In genomic region chr7:102864958-102865357, GRCh38 we compare ENCODE assay signal across 13 cellular contexts. TPM values are rescaled to one million over a fixed set of nuclear protein-coding genes. Genes with fewer than 3 reads are reported as not detected.
DNase-seq lines count a peak whose midpoint lies in the region; ATAC-seq, FAIRE-seq and TF ChIP-seq lines count a peak whose summit lies in the region.
"Had no signal": no experiment of that assay in that cellular context is flagged by ENCODE, and none has a peak within 500 bp of the region (broad histone marks: within the 10 kb centered on the region; RNA-seq: fewer than 3 reads in every experiment).

No MANE protein-coding gene starts in this region.

- H3K27me3 ChIP-seq in IMR-90 (ENCODE audit: control insufficient read depth, insufficient read depth, low read length): no peaks in the 10 kb centered on the region
- no peaks in the 10 kb centered on the region for H3K27me3 ChIP-seq in HepG2 (ENCODE audit: control insufficient read depth in 1 of 2, insufficient read depth in 2 of 2, low read length in 2 of 2)
- H3K27me3 ChIP-seq: BLaER1 treated with 17β-estradiol and CSF1 and Interleukin-3, amounts not matched to agents 10 nM and 100 nM had no signal

- TF ChIP-seq RAD21 in IMR-90 (IDR thresholded peaks at IDR 0.05; ENCODE audit: low read length) (no peak), HepG2 (CRISPR knock-in tag; IDR thresholded peaks at IDR 0.05) (no peak)

- no peak overlapping the region for H3K4me3 Mint-ChIP-seq in activated T-helper 2 cell treated with anti-CD3 and anti-CD28 coated beads, Interferon-gamma antibody, Interleukin-2, Interleukin-4, amounts not matched to agents 10 μg/mL and 5 μg/mL and 100 μg/mL, durations not matched to agents 14 hours and 24 hours and 36 hours (ENCODE audit: low read depth)
- H3K4me3 Mint-ChIP-seq: CD4-positive, CD25-positive, alpha-beta regulatory T cell; H9; IgD-negative memory B cell had no signal

- no peaks in the 10 kb centered on the region for H3K9me3 Mint-ChIP-seq in activated T-helper 2 cell treated with anti-CD3 and anti-CD28 coated beads, Interferon-gamma antibody, Interleukin-2, Interleukin-4, amounts not matched to agents 10 μg/mL and 5 μg/mL and 100 μg/mL, durations not matched to agents 14 hours and 24 hours and 36 hours
- H3K9me3 Mint-ChIP-seq: H9, IgD-negative memory B cell had no signal

- peaks cover 15% of the 10 kb centered on the region for H3K27me3 Mint-ChIP-seq in activated T-helper 2 cell treated with anti-CD3 and anti-CD28 coated beads, Interferon-gamma antibody, Interleukin-2, Interleukin-4, amounts not matched to agents 10 μg/mL and 5 μg/mL and 100 μg/mL, durations not matched to agents 14 hours and 24 hours and 36 hours (ENCODE audit: low read depth)
- H3K27me3 Mint-ChIP-seq: CD4-positive, CD25-positive, alpha-beta regulatory T cell; IgD-negative memory B cell had no signal

- 0 out of 2 replicates have a peak overlapping the region, but pooled peaks have one; percentile 42 for H2AK5ac ChIP-seq in IMR-90 (ENCODE audit: low read depth, low read length)

- CTCF ChIA-PET in IMR-90 (lab: Yijun Ruan, JAX) (interaction anchor here (0.7 kb wide), 1 partner anchor 63 kb away, joined by 3 read pairs; no protein-coding TSS in a partner anchor), HepG2 (lab: Yijun Ruan, JAX; ENCODE audit: low intra/inter-chr PET ratio, low total read pairs) (no interaction called here)

- dilution Hi-C loops in IMR-90 (cut with HindIII; ENCODE audit: low sequenced_read_pairs, unreplicated experiment): no loop called here

- peak overlapping the region; percentile 71 for H2BK120ac ChIP-seq in IMR-90 (ENCODE audit: low read depth, low read length)

- peaks cover 18% of the 10 kb centered on the region for H3K9me1 ChIP-seq in IMR-90 (ENCODE audit: insufficient read depth, low read length)

- H4K8ac ChIP-seq in IMR-90 (ENCODE audit: low read depth in 2 of 2, low read length in 2 of 2): peak overlapping the region in 1 of 2 experiments; percentile 49; a peak in 1 of 4 replicates

- H3K4me2 ChIP-seq in IMR-90 (ENCODE audit: low read depth, low read length) (no peak overlapping the region), HepG2 (ENCODE audit: low read depth, low read length) (no peak overlapping the region)

- TF ChIP-seq POLR2A in IMR-90 (IDR thresholded peaks at IDR 0.05; ENCODE audit: low read depth, low read length) (no peak), HepG2 (IDR thresholded peaks at IDR 0.05; ENCODE audit: insufficient read depth in 1 of 2, low read depth in 2 of 2, low read length in 2 of 2) (no peak)

- peaks cover 10% of the 10 kb centered on the region for H3K4me1 ChIP-seq in IMR-90 (ENCODE audit: control insufficient read depth, insufficient read depth, low read length)
- peaks cover 31% of the 10 kb centered on the region for H3K4me1 ChIP-seq in HepG2 (ENCODE audit: insufficient read depth, low read length)

- DNase-seq in IMR-90: no peak
- DNase-seq in NCI-H226: peak; percentile 76
- peak; percentile 21 for DNase-seq in amniotic epithelial cell (ENCODE audit: low read depth)
- no peak for DNase-seq in activated T-helper 2 cell treated with anti-CD3 and anti-CD28 coated beads, Interferon-gamma antibody, Interleukin-2, Interleukin-4, amounts not matched to agents 10 μg/mL and 5 μg/mL and 100 μg/mL, durations not matched to agents 14 hours and 24 hours and 36 hours (ENCODE audit: low spot score)
- no peak for DNase-seq in NCI-H2107 (lab: John Stamatoyannopoulos, UW)
- no peak for DNase-seq in HepG2 (ENCODE audit: low spot score)
- DNase-seq: CD4-positive, CD25-positive, alpha-beta regulatory T cell; DMS79; GOT3; H9 had no signal

- no peak overlapping the region; the same call in 1 of the 2 replicates for H3K14ac ChIP-seq in IMR-90 (replicated peaks; ENCODE audit: low read depth, low read length)

- TF ChIP-seq CTCF in IMR-90 (conservative IDR thresholded peaks at IDR 0.05; ENCODE audit: low read depth, low read length): no peak
- no peak for TF ChIP-seq CTCF in HepG2 (CRISPR knock-in tag; IDR thresholded peaks at IDR 0.05)

- peak overlapping the region; percentile 61; the same call in 1 of the 2 replicates for H2BK20ac ChIP-seq in IMR-90 (ENCODE audit: low read depth, low read length)

- H3K4ac ChIP-seq in IMR-90 (ENCODE audit: low read depth, low read length): peak overlapping the region; percentile 60

- no peak overlapping the region for H3K56ac ChIP-seq in IMR-90 (ENCODE audit: extremely low read depth, insufficient read depth, low read length)

- intact Hi-C loops in IMR-90 (cut with micrococcal nuclease) (no loop called here), HepG2 (cut with micrococcal nuclease; ENCODE audit: unreplicated experiment) (no loop called here)
- intact Hi-C loops in activated T-helper 2 cell treated with anti-CD3 and anti-CD28 coated beads, Interferon-gamma antibody, Interleukin-2, Interleukin-4, amounts not matched to agents 10 μg/mL and 5 μg/mL and 100 μg/mL, durations not matched to agents 14 hours and 24 hours and 36 hours (cut with micrococcal nuclease): no loop called here

- peak overlapping the region; percentile 87 for H4K5ac ChIP-seq in IMR-90 (ENCODE audit: low read depth, low read length)

- H3K23ac ChIP-seq in IMR-90 (ENCODE audit: low read depth, low read length): peak overlapping the region; percentile 51; the same call in 1 of the 2 replicates

- H2AFZ ChIP-seq in IMR-90 (replicated peaks; ENCODE audit: low read length, poor library complexity): no peak overlapping the region
- no peak overlapping the region for H2AFZ ChIP-seq in HepG2 (ENCODE audit: low read length)

- peak overlapping the region; percentile 53 for H2BK5ac ChIP-seq in IMR-90 (ENCODE audit: low read depth, low read length, poor library complexity, severe bottlenecking)

- POLR2A ChIA-PET in IMR-90 (lab: Charles Lee; ENCODE audit: unreplicated experiment) (no interaction called here), HepG2 (lab: Yijun Ruan, JAX) (no interaction called here)

- H4K20me1 ChIP-seq in IMR-90 (ENCODE audit: insufficient read depth, low read length) (no peaks in the 10 kb centered on the region), HepG2 (ENCODE audit: insufficient read depth, low read length) (no peaks in the 10 kb centered on the region)
- H4K20me1 ChIP-seq: BLaER1 treated with 17β-estradiol and CSF1 and Interleukin-3, amounts not matched to agents 10 nM and 100 nM had no signal

- peak overlapping the region; percentile 54 for H2BK15ac ChIP-seq in IMR-90 (ENCODE audit: low read depth, low read length)

- H3K27ac ChIP-seq in IMR-90 (ENCODE audit: insufficient read depth, low read length): 0 out of 2 replicates have a peak overlapping the region, but pooled peaks have one; percentile 5
- no peak overlapping the region for H3K27ac ChIP-seq in HepG2 (ENCODE audit: extremely low read length, insufficient read depth, low read length)

- no peak overlapping the region for H3K4me3 ChIP-seq in IMR-90 (ENCODE audit: insufficient read depth, low read depth, low read length)
- H3K4me3 ChIP-seq in HepG2 (replicated peaks in 1 of 3; ENCODE audit: insufficient read depth in 1 of 3, low read depth in 2 of 3, low read length in 3 of 3): no peak overlapping the region
- H3K4me3 ChIP-seq: BLaER1 treated with 17β-estradiol and CSF1 and Interleukin-3, amounts not matched to agents 10 nM and 100 nM; GM12878 had no signal

- no CpG with 5 or more reads among the region's 2 CpGs for WGBS in IMR-90 (ENCODE audit: extremely low coverage in 2 of 2, insufficient read length in 1 of 2), 2 experiments
- WGBS in HepG2 (ENCODE audit: low lambda C conversion rate): 70% methylated on average over 2 of the region's 2 CpGs

- no peaks in the 10 kb centered on the region for H3K36me3 Mint-ChIP-seq in activated T-helper 2 cell treated with anti-CD3 and anti-CD28 coated beads, Interferon-gamma antibody, Interleukin-2, Interleukin-4, amounts not matched to agents 10 μg/mL and 5 μg/mL and 100 μg/mL, durations not matched to agents 14 hours and 24 hours and 36 hours (ENCODE audit: low read depth)
- H3K36me3 Mint-ChIP-seq: IgD-negative memory B cell had no signal

- ATAC-seq in IMR-90 (ENCODE audit: low read depth): peak; percentile 44
- no peak for ATAC-seq in HepG2
- ATAC-seq: GM12878 had no signal

- H3K79me2 ChIP-seq in HepG2 (ENCODE audit: insufficient read depth, low read length): no peaks in the 10 kb centered on the region

- H3K4me1 Mint-ChIP-seq in activated T-helper 2 cell treated with anti-CD3 and anti-CD28 coated beads, Interferon-gamma antibody, Interleukin-2, Interleukin-4, amounts not matched to agents 10 μg/mL and 5 μg/mL and 100 μg/mL, durations not matched to agents 14 hours and 24 hours and 36 hours (ENCODE audit: low read depth): peaks cover 5% of the 10 kb centered on the region

- BruUV-seq in IMR-90 (replicated peaks; lab: Mats Ljungman, UMichigan) (no TSS peak), HepG2 (replicated peaks; lab: Mats Ljungman, UMichigan) (no TSS peak)

- H3K9me3 ChIP-seq in IMR-90 (ENCODE audit: control insufficient read depth, insufficient read depth, low read length) (no peaks in the 10 kb centered on the region), HepG2 (ENCODE audit: low read length) (no peaks in the 10 kb centered on the region)
- H3K9me3 ChIP-seq: BLaER1 treated with 17β-estradiol and CSF1 and Interleukin-3, amounts not matched to agents 10 nM and 100 nM had no signal

- H3K9ac ChIP-seq in IMR-90 (ENCODE audit: low read depth, low read length): no peak overlapping the region
- no peak overlapping the region for H3K9ac ChIP-seq in HepG2 (ENCODE audit: insufficient read depth, low read depth, low read length)

- H4K91ac ChIP-seq in IMR-90 (ENCODE audit: insufficient read depth, low read depth, low read length): no peak overlapping the region

- no peaks in the 10 kb centered on the region for H3K79me1 ChIP-seq in IMR-90 (ENCODE audit: low read depth in 1 of 2, low read length in 2 of 2)

- TF ChIP-seq EP300 in HepG2 (IDR thresholded peaks at IDR 0.05; ENCODE audit: low read depth in 2 of 2, low read length in 2 of 2): no peak
- no peak for TF ChIP-seq EP300 in HepG2 (CRISPR knock-in tag; IDR thresholded peaks at IDR 0.05; ENCODE audit: borderline replicate concordance)

- in situ Hi-C loops in IMR-90 (cut with MboI; ENCODE audit: low sequenced_read_pairs) (no loop called here), HepG2 (cut with HindIII; ENCODE audit: extremely low pct_ligation_motif_present, low pct_unique_long_range_greater_than_20kb) (no loop called here)

- H3K27ac Mint-ChIP-seq in activated T-helper 2 cell treated with anti-CD3 and anti-CD28 coated beads, Interferon-gamma antibody, Interleukin-2, Interleukin-4, amounts not matched to agents 10 μg/mL and 5 μg/mL and 100 μg/mL, durations not matched to agents 14 hours and 24 hours and 36 hours: no peak overlapping the region
- H3K27ac Mint-ChIP-seq: CD4-positive, CD25-positive, alpha-beta regulatory T cell; H9; IgD-negative memory B cell had no signal

- FAIRE-seq in HepG2 (lab: Jason Lieb, UNC): no peak
- FAIRE-seq: GM12878 had no signal

- H3K36me3 ChIP-seq in IMR-90 (ENCODE audit: control insufficient read depth, insufficient read depth, low read length) (no peaks in the 10 kb centered on the region), HepG2 (replicated peaks in 1 of 2; ENCODE audit: control insufficient read depth in 1 of 2, insufficient read depth in 2 of 2, low read length in 2 of 2) (no peaks in the 10 kb centered on the region)
- H3K36me3 ChIP-seq: BLaER1 treated with 17β-estradiol and CSF1 and Interleukin-3, amounts not matched to agents 10 nM and 100 nM had no signal

- no peak overlapping the region for H2AK9ac ChIP-seq in IMR-90 (replicated peaks; ENCODE audit: low read depth, low read length, poor library complexity)

- H3K18ac ChIP-seq in IMR-90 (ENCODE audit: low read depth, low read length): peak overlapping the region; percentile 82; the same call in 1 of the 2 replicates

RNA-seq across cellular contexts. Expression of gene LRRC17, which starts 47.8 kb away (rescaled TPM):
- total RNA-seq in IMR-90 (2012; rRNA removed): 271 and 280 TPM in 2 replicates
- 199 and 250 TPM in 2 replicates for polyA plus RNA-seq in IMR-90 (2012; rRNA removed)
- polyA plus RNA-seq in IMR-90 (2012; cell fraction: cytosol; rRNA removed): 98.9 and 127 TPM in 2 replicates
- 40.4 and 157 TPM in 2 replicates for polyA plus RNA-seq in IMR-90 (2012; cell fraction: nucleus; rRNA removed; ENCODE audit: low replicate concordance)
- total RNA-seq in activated T-helper 2 cell treated with anti-CD3 and anti-CD28 coated beads, Interferon-gamma antibody, Interleukin-2, Interleukin-4, amounts not matched to agents 10 μg/mL and 5 μg/mL and 100 μg/mL, durations not matched to agents 14 hours and 24 hours and 36 hours: 0.18 TPM in 1 of 2 replicates, not detected in the other
- total RNA-seq in HepG2 (2016; rRNA removed; fragmentation: Illumina TruSeq; extraction: Trizol): 0.20 and 0.38 TPM in 2 replicates
- total RNA-seq in HepG2 (2016; cell fraction: cytosol; rRNA removed; fragmentation: Illumina TruSeq; extraction: Trizol; ENCODE audit: low read depth): 0.26 TPM in 1 of 2 replicates, not detected in the other
- 0.27 and 0.58 TPM in 2 replicates for total RNA-seq in HepG2 (2016; cell fraction: insoluble cytoplasmic fraction; rRNA removed; fragmentation: Illumina TruSeq; extraction: Trizol)
- total RNA-seq in HepG2 (2016; cell fraction: membrane; rRNA removed; fragmentation: Illumina TruSeq; extraction: Trizol): 0.10 and 0.22 TPM in 2 replicates
- 0.37 and 0.88 TPM in 2 replicates for total RNA-seq in HepG2 (2016; cell fraction: nucleus; rRNA removed; fragmentation: Illumina TruSeq; extraction: Trizol)
- 0.66 and 0.67 TPM in 2 replicates for polyA plus RNA-seq in HepG2 (2011; rRNA removed)
- 0.28 and 0.50 TPM in 2 replicates for polyA plus RNA-seq in HepG2 (2011; cell fraction: cytosol; rRNA removed)
- polyA plus RNA-seq in HepG2 (2011; cell fraction: nucleus; rRNA removed): 0.55 and 0.69 TPM in 2 replicates
- polyA plus RNA-seq in HepG2 (2012): 2.7 and 9.0 TPM in 2 replicates
- 0.09 TPM in 1 of 2 replicates, not detected in the other for polyA plus RNA-seq in HepG2 (2016; cell fraction: cytosol; fragmentation: Illumina TruSeq; extraction: Trizol; ENCODE audit: low read depth)
- 0.13 and 0.32 TPM in 2 replicates for polyA plus RNA-seq in HepG2 (2016; cell fraction: insoluble cytoplasmic fraction; fragmentation: Illumina TruSeq; extraction: Trizol; ENCODE audit: low read depth)
- polyA plus RNA-seq in HepG2 (2016; cell fraction: membrane; fragmentation: Illumina TruSeq; extraction: Trizol; ENCODE audit: low read depth): 0.20 TPM in 1 of 2 replicates, not detected in the other
- polyA plus RNA-seq in HepG2 (2016; cell fraction: nucleus; fragmentation: Illumina TruSeq; extraction: Trizol; ENCODE audit: insufficient read depth, low read depth): 0.46 and 1.2 TPM in 2 replicates
- polyA minus RNA-seq in HepG2 (2011; rRNA and poly(A)+ RNA removed; ENCODE audit: low replicate concordance): not detected in 2 replicates
- polyA minus RNA-seq in HepG2 (2011; cell fraction: cytosol; rRNA and poly(A)+ RNA removed): not detected in 2 replicates
- polyA minus RNA-seq in HepG2 (2011; cell fraction: nucleus; rRNA and poly(A)+ RNA removed): 0.26 and 1.4 TPM in 2 replicates
- polyA plus RNA-seq: IgD-negative memory B cell had no signal

Comparison
In these comparisons a context has a peak if more than half of its experiments do, and no peak if none do; other contexts are left out.
1. DNase-seq: peak in NCI-H226 (single experiment) and amniotic epithelial cell (single experiment); none in IMR-90 (single experiment), activated T-helper 2 cell treated with anti-CD3 and anti-CD28 coated beads, Interferon-gamma antibody, Interleukin-2, Interleukin-4, amounts not matched to agents 10 μg/mL and 5 μg/mL and 100 μg/mL, durations not matched to agents 14 hours and 24 hours and 36 hours (single experiment), NCI-H2107 (single experiment) and HepG2 (single experiment).
2. RNA of gene LRRC17, which starts 47.8 kb away (total RNA-seq): 271 to 280 TPM in IMR-90; 0.10 to 0.88 TPM in HepG2 and 0.18 TPM in activated T-helper 2 cell treated with anti-CD3 and anti-CD28 coated beads, Interferon-gamma antibody, Interleukin-2, Interleukin-4, amounts not matched to agents 10 μg/mL and 5 μg/mL and 100 μg/mL, durations not matched to agents 14 hours and 24 hours and 36 hours; every median in the first group is over 100 times any median in the second.